In genomic region chr11:43497144-43497543, GRCh38 we compare ENCODE assay signal across 20 cellular contexts.
DNase-seq lines count a peak whose midpoint lies in the region; ATAC-seq, FAIRE-seq and TF ChIP-seq lines count a peak whose summit lies in the region.
"Had no signal": no experiment of that assay in that cellular context is flagged by ENCODE, and none has a peak within 500 bp of the region (broad histone marks: within the 10 kb centered on the region; RNA-seq: fewer than 3 reads in every experiment).

No MANE protein-coding gene starts in this region.

- 80 to 86% methylated on average over 1 of the region's 1 CpG for WGBS in lower leg skin, 2 donors
- WGBS in esophagus muscularis mucosa: 100% methylated on average over 1 of the region's 1 CpG

- H3K4me3 Mint-ChIP-seq in neural progenitor cell: no peak overlapping the region
- H3K4me3 Mint-ChIP-seq: CD8-positive, alpha-beta T cell had no signal

- FAIRE-seq in GM19239 (lab: Jason Lieb, UNC): no peak
- FAIRE-seq: D721Med, K562 had no signal

- intact Hi-C loops in lower leg skin (cut with DNase I; ENCODE audit: low total_unique reads): no loop called here
- intact Hi-C loops in esophagus muscularis mucosa (cut with DNase I): no loop called here

- H3K4me1 ChIP-seq in foreskin keratinocyte: no peaks in the 10 kb centered on the region
- H3K4me1 ChIP-seq in neural progenitor cell: no peaks in the 10 kb centered on the region
- H3K4me1 ChIP-seq in esophagus muscularis mucosa: no peaks in the 10 kb centered on the region

- peak overlapping the region; percentile 17 for H3K27ac Mint-ChIP-seq in neural progenitor cell
- H3K27ac Mint-ChIP-seq: CD8-positive, alpha-beta T cell had no signal

- no peaks in the 10 kb centered on the region for H3F3A ChIP-seq in neural progenitor cell (ENCODE audit: low read depth)

- H3K27me3 ChIP-seq in foreskin keratinocyte (peaks cover 14% of the 10 kb centered on the region), neural progenitor cell (no peaks in the 10 kb centered on the region), esophagus muscularis mucosa (no peaks in the 10 kb centered on the region)
- H3K27me3 ChIP-seq: BLaER1 had no signal

- H3K9me3 ChIP-seq in neural progenitor cell (ENCODE audit: low read depth) (no peaks in the 10 kb centered on the region), esophagus muscularis mucosa (no peaks in the 10 kb centered on the region)

- no peak overlapping the region for H2AFZ ChIP-seq in neural progenitor cell (replicated peaks)

- no peak for TF ChIP-seq EP300 in esophagus muscularis mucosa (IDR thresholded peaks at IDR 0.05)

- TF ChIP-seq POLR2A in lower leg skin (IDR thresholded peaks at IDR 0.05) (no peak), esophagus muscularis mucosa (IDR thresholded peaks at IDR 0.05; ENCODE audit: low read depth) (no peak)

- H3K9me3 Mint-ChIP-seq in neural progenitor cell: peaks cover 6% of the 10 kb centered on the region

- H3K4me1 Mint-ChIP-seq in neural progenitor cell: no peaks in the 10 kb centered on the region

- H3K36me3 ChIP-seq in neural progenitor cell (no peaks in the 10 kb centered on the region), esophagus muscularis mucosa (peaks cover 5 to 38% (median 28%) of the 10 kb centered on the region in 4 donors)

- H3K27me3 Mint-ChIP-seq in neural progenitor cell (ENCODE audit: insufficient read depth, low read depth): no peaks in the 10 kb centered on the region

- H3K79me2 ChIP-seq in neural progenitor cell (ENCODE audit: low read depth): no peaks in the 10 kb centered on the region

- H3K4me2 ChIP-seq in neural progenitor cell: no peak overlapping the region
- H3K4me2 ChIP-seq: BLaER1 had no signal

- no peaks in the 10 kb centered on the region for H4K20me1 ChIP-seq in neural progenitor cell (ENCODE audit: low read depth)
- H4K20me1 ChIP-seq: BLaER1 had no signal

- H3K4me3 ChIP-seq in neural progenitor cell (no peak overlapping the region), lower leg skin (ENCODE audit: low read depth, poor library complexity, severe bottlenecking) (no peak overlapping the region), esophagus muscularis mucosa (no peak overlapping the region)
- H3K4me3 ChIP-seq: BLaER1, K562 had no signal

- DNase-seq in activated CD8-positive, alpha-beta memory T cell treated with anti-CD3 and anti-CD28 coated beads for 24 hours: peak; percentile 26
- no peak for DNase-seq in activated CD8-positive, alpha-beta memory T cell treated with anti-CD3 and anti-CD28 coated beads, Interleukin-2, amount 50 U/mL, for 4 hours
- DNase-seq in foreskin keratinocyte (no peak), neural progenitor cell (ENCODE audit: low spot score) (no peak), GM19239 (ENCODE audit: insufficient read length, low spot score) (no peak), lower leg skin (ENCODE audit: low spot score in 2 of 2) (no peak), esophagus muscularis mucosa (ENCODE audit: extremely low spot score) (no peak), anterior cingulate cortex (lab: John Stamatoyannopoulos, UW) (no peak)
- DNase-seq: CD8-positive, alpha-beta T cell; DMS79; MV-4-11; NCI-H1417; NCI-H2029; NCI-H2171 treated with DMSO at 0.1 percent for 48 hours; NCI-H748 treated with DMSO at 0.1 percent for 48 hours; PC-3 had no signal

- no peak for TF ChIP-seq CTCF in foreskin keratinocyte (conservative IDR thresholded peaks at IDR 0.05)
- TF ChIP-seq CTCF in neural progenitor cell (IDR thresholded peaks at IDR 0.05): no peak
- TF ChIP-seq CTCF in lower leg skin (IDR thresholded peaks at IDR 0.05): no peak
- no peak for TF ChIP-seq CTCF in esophagus muscularis mucosa (IDR thresholded peaks at IDR 0.05)

- peaks cover 24% of the 10 kb centered on the region for H3K36me3 Mint-ChIP-seq in neural progenitor cell

- H3K27ac ChIP-seq in foreskin keratinocyte (no peak overlapping the region), neural progenitor cell (no peak overlapping the region), esophagus muscularis mucosa (replicated peaks in 1 of 4) (no peak overlapping the region)
- H3K27ac ChIP-seq: BLaER1 had no signal

- H3K9ac ChIP-seq in neural progenitor cell: no peak overlapping the region
- H3K9ac ChIP-seq: BLaER1 had no signal

- peak; percentile 41 for ATAC-seq in foreskin keratinocyte
- ATAC-seq: CD8-positive, alpha-beta T cell; HCT116; K562; PC-3 had no signal
